ENCODE assay signal across 14 cellular contexts in the genomic region with DNA sequence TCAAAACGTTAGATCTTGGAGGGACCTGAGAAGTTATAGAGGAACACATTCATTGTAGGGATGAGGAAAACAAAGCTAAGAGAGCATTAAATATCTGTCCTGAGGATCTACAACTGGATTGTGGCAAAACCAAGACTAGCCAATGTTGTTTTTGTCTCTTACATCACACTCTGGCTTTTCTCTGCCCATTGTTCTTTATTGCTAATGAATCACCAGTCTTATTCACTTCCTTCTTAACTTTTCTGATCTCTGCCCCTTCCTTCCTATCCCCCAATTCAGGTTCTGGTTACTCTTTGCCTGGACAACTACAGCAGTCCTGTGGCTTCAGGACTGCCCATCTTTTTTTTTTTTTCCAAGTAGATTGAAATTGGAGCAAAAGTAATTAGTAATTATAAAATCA. TPM values are rescaled to one million over a fixed set of nuclear protein-coding genes. Genes with fewer than 3 reads are reported as not detected.
DNase-seq lines count a peak whose midpoint lies in the region; TF ChIP-seq lines count a peak whose summit lies in the region.
"Had no signal": no experiment of that assay in that cellular context is flagged by ENCODE, and none has a peak within 500 bp of the region (broad histone marks: within the 10 kb centered on the region; RNA-seq: fewer than 3 reads in every experiment).

No MANE protein-coding gene starts in this region.

- DNase-seq in EL (peak; percentile 64), NB4 (ENCODE audit: low read depth) (peak; percentile 49), brain microvascular endothelial cell (peak; percentile 53), myocyte (ENCODE audit: low read depth) (peak; percentile 16), testis (no peak), mucosa of gallbladder (ENCODE audit: low spot score) (no peak), prostate gland (ENCODE audit: low spot score) (no peak)
- DNase-seq in stimulated activated naive CD4-positive, alpha-beta T cell treated with Interleukin-2 at 50 U/mL for 16 hours (lab: John Stamatoyannopoulos, UW): no peak
- DNase-seq: DND-41, Karpas-422, naive B cell, NCI-H510A treated with DMSO at 0.1 percent for 48 hours, stomach had no signal

- H3K9me3 ChIP-seq in testis: no peaks in the 10 kb centered on the region
- H3K9me3 ChIP-seq in prostate gland: no peaks in the 10 kb centered on the region
- H3K9me3 ChIP-seq: stomach had no signal

- H3K27ac ChIP-seq in brain microvascular endothelial cell: peak overlapping the region; percentile 44
- no peak overlapping the region for H3K27ac ChIP-seq in testis
- no peak overlapping the region for H3K27ac ChIP-seq in prostate gland
- H3K27ac ChIP-seq: coronary artery had no signal

- intact Hi-C loops in testis (cut with DNase I; ENCODE audit: low total_unique reads): no loop called here
- intact Hi-C loops in prostate gland (cut with DNase I): no loop called here

- no peak for TF ChIP-seq CTCF in NB4 (IDR thresholded peaks at IDR 0.05; ENCODE audit: low read depth, low read length)
- no peak for TF ChIP-seq CTCF in brain microvascular endothelial cell (IDR thresholded peaks at IDR 0.05; ENCODE audit: low read depth, low read length, missing control alignments)
- TF ChIP-seq CTCF in testis (IDR thresholded peaks at IDR 0.05): no peak
- no peak for TF ChIP-seq CTCF in prostate gland (IDR thresholded peaks at IDR 0.05)

- in situ Hi-C loops in brain microvascular endothelial cell (cut with HindIII; ENCODE audit: low pct_ligation_motif_present, low sequenced_read_pairs): no loop called here

- TF ChIP-seq POLR2A in NB4 (IDR thresholded peaks at IDR 0.05; ENCODE audit: extremely low read depth, insufficient read length) (no peak), testis (IDR thresholded peaks at IDR 0.05) (no peak), prostate gland (IDR thresholded peaks at IDR 0.05) (no peak)

- WGBS in testis, 2 donors: 79 to 93% methylated on average over 1 of the region's 1 CpG
- 85% methylated on average over 1 of the region's 1 CpG for WGBS in prostate gland

- no peak overlapping the region for H3K4me3 ChIP-seq in NB4 (ENCODE audit: low read depth, low read length)
- no peak overlapping the region for H3K4me3 ChIP-seq in brain microvascular endothelial cell (ENCODE audit: low read depth, low read length)
- H3K4me3 ChIP-seq in testis: no peak overlapping the region
- H3K4me3 ChIP-seq in prostate gland: no peak overlapping the region
- H3K4me3 ChIP-seq: coronary artery, stomach had no signal

- H3K27me3 ChIP-seq in brain microvascular endothelial cell (replicated peaks): no peaks in the 10 kb centered on the region
- H3K27me3 ChIP-seq in testis: no peaks in the 10 kb centered on the region
- H3K27me3 ChIP-seq in prostate gland (replicated peaks; ENCODE audit: insufficient read depth): no peaks in the 10 kb centered on the region
- H3K27me3 ChIP-seq: stomach had no signal

- H3K36me3 ChIP-seq in brain microvascular endothelial cell (replicated peaks) (no peaks in the 10 kb centered on the region), testis (ENCODE audit: low read depth, missing control alignments) (no peaks in the 10 kb centered on the region), prostate gland (no peaks in the 10 kb centered on the region)
- H3K36me3 ChIP-seq: stomach had no signal

- H3K4me1 ChIP-seq in testis (no peaks in the 10 kb centered on the region), prostate gland (replicated peaks) (no peaks in the 10 kb centered on the region)
- H3K4me1 ChIP-seq: stomach had no signal

RNA-seq across cellular contexts. Expression of a gene that starts 57.0 kb away (rescaled TPM):
- total RNA-seq in myocyte (22.2 and 23.9 TPM in 2 replicates), testis (10 to 100 TPM; 56.4 to 66.6 TPM), mucosa of gallbladder (22.1 TPM), prostate gland (10 to 100 TPM in 1 of 2 donors, 1 to 10 TPM in 1; 8.9 to 54.5 TPM)
- polyA plus RNA-seq in myocyte (2012): 33.8 TPM
- polyA plus RNA-seq in testis (ENCODE audit: insufficient read depth, low read depth, low replicate concordance): 53.7 TPM

Comparison
In these comparisons a context has a peak if more than half of its experiments do, and no peak if none do; other contexts are left out.
1. DNase-seq: peak in EL (single experiment), NB4 (single experiment), brain microvascular endothelial cell (single experiment) and myocyte (single experiment); none in testis (single experiment), mucosa of gallbladder (single experiment), prostate gland (single experiment) and stimulated activated naive CD4-positive, alpha-beta T cell treated with Interleukin-2 at 50 U/mL for 16 hours (single experiment).